In genomic region chr1:16607853-16608815, GRCh38 we compare ENCODE assay signal across 2 cellular contexts.
TF ChIP-seq lines count a peak whose summit lies in the region.

No MANE protein-coding gene starts in this region.

TF ChIP-seq in WTC11, 78 proteins besides CTCF, POLR2A, EP300 and RAD21:
- TF ChIP-seq TCF7 (CRISPR knock-in tag; IDR thresholded peaks at IDR 0.05; ENCODE audit: low read depth) = 0 out of 2 replicates have a peak, but pooled peaks have one; percentile 26
- TF ChIP-seq GABPB1 (CRISPR knock-in tag; IDR thresholded peaks at IDR 0.05) = peak; percentile 76
TF ChIP-seq in WTC11: peak in this region for 2; not testable (repeated sequence) for 76.

TF ChIP-seq in liver, 16 proteins besides CTCF, POLR2A, EP300 and RAD21:
- TF ChIP-seq EGR1 (IDR thresholded peaks at IDR 0.05; ENCODE audit: low read depth in 2 of 2) (peak in 1 of 2 donors; percentile 88), FOXA1 (IDR thresholded peaks at IDR 0.05) (peak; percentile 99), RXRA (IDR thresholded peaks at IDR 0.05) (peak in 1 of 2 donors; percentile 94), REST (IDR thresholded peaks at IDR 0.05) (peak; percentile 92), HNF4A (conservative IDR thresholded peaks at IDR 0.05) (peak; percentile 92 to 98), JUND (IDR thresholded peaks at IDR 0.05) (peak; percentile 99 to 100), ATF3 (IDR thresholded peaks at IDR 0.05) (peak; percentile 97), FOXA2 (IDR thresholded peaks at IDR 0.05) (peak; percentile 99), SP1 (IDR thresholded peaks at IDR 0.05) (peak; percentile 94), HNF4G (IDR thresholded peaks at IDR 0.05) (peak; percentile 71), GABPA (IDR thresholded peaks at IDR 0.05 in 1 of 2, conservative IDR thresholded peaks at IDR 0.05 in 1 of 2) (peak in 1 of 2 donors; percentile 81)
